ENCODE assay signal across 8 cellular contexts in the genomic region with DNA sequence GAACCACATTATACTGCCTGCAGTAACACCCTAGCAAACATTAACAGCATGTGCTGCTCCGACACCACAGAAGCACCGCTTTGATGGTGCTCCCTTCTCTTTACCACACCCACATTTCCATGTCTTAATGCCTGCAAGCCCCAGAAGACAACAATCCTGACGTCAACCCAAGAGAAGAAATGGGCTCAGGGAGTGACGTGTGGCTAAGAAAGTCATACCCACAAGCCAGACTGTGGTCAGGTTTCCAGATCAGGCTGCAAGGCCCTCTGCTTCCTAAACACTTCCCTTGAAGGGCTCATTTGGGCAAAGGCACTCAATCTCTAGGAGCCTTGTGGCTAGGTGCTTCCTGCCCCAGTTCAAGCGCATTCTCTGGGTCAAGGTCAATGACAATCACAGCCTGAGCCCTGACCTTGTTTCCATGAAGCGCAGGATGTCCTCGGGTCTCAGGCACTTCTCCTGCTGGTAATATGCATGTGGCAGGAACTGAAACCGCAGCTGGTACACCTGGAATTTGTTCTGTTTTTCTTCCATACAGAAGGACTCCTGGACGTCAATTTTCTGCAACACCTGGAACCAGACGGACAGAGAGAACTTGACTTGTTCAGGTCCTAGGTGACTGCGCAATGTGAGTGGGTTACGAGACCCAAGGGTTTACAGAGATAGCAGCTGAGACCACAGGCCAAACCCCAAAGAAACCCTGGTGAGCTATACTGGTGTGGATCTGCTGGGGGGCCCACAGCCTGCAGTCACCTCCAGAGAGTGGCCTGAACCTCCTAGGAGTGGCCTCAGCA.
DNase-seq lines count a peak whose midpoint lies in the region; ATAC-seq lines count a peak whose summit lies in the region.

No MANE protein-coding gene starts in this region.

- H3K9me3 Mint-ChIP-seq in immature natural killer cell: no peaks in the 10 kb centered on the region

- H3K27me3 Mint-ChIP-seq in immature natural killer cell (ENCODE audit: low read depth in 3 of 3): peaks cover 26 to 31% (median 30%) of the 10 kb centered on the region in 3 donors

- H3K27ac Mint-ChIP-seq in immature natural killer cell: peak overlapping the region; percentile 98 to 100 (median 100)

- peaks cover 70 to 79% of the 10 kb centered on the region in 2 donors for H3K4me1 Mint-ChIP-seq in immature natural killer cell

- DNase-seq in GF-D8 (lab: John Stamatoyannopoulos, UW): peak; percentile 78
- DNase-seq in NK-92 (lab: John Stamatoyannopoulos, UW; ENCODE audit: unreplicated experiment): peak; percentile 32
- peak; percentile 58 for DNase-seq in activated effector memory CD4-positive, alpha-beta T cell treated with Interleukin-2 at 50 U/mL for 16 hours
- peak; percentile 91 to 93 (median 92) for DNase-seq in immature natural killer cell
- DNase-seq in stimulated activated CD8-positive, alpha-beta memory T cell treated with anti-CD3 and anti-CD28 coated beads, Interleukin-4, amount 100 ng/mL, for 24 hours (ENCODE audit: low read depth): peak; percentile 49
- DNase-seq in inferior parietal cortex (ENCODE audit: extremely low spot score): no peak
- DNase-seq in DMS 273 (lab: John Stamatoyannopoulos, UW; ENCODE audit: unreplicated experiment): no peak

- ATAC-seq in HG02588 (IDR thresholded peaks at IDR 0.05; ENCODE audit: unreplicated experiment): no peak

- peak overlapping the region; percentile 84 to 92 (median 86) for H3K4me3 Mint-ChIP-seq in immature natural killer cell

- peaks cover 12 to 24% (median 18%) of the 10 kb centered on the region in 3 donors for H3K36me3 Mint-ChIP-seq in immature natural killer cell

Comparison
In these comparisons a context has a peak if more than half of its experiments do, and no peak if none do; other contexts are left out.
1. DNase-seq: peak in GF-D8 (single experiment), NK-92 (single experiment), activated effector memory CD4-positive, alpha-beta T cell treated with Interleukin-2 at 50 U/mL for 16 hours (single experiment), immature natural killer cell (3 of 3) and stimulated activated CD8-positive, alpha-beta memory T cell treated with anti-CD3 and anti-CD28 coated beads, Interleukin-4, amount 100 ng/mL, for 24 hours (single experiment); none in inferior parietal cortex (single experiment) and DMS 273 (single experiment).